ENCODE assay signal across 10 cellular contexts in genomic region chr5:149938272-149938671, GRCh38. TPM values are rescaled to one million over a fixed set of nuclear protein-coding genes. Genes with fewer than 3 reads are reported as not detected.
A peak's percentile ranks its signal among the peaks of the same experiment; 100 is the strongest.
DNase-seq lines count a peak whose midpoint lies in the region; ATAC-seq and TF ChIP-seq lines count a peak whose summit lies in the region.
"Had no signal": no experiment of that assay in that cellular context is flagged by ENCODE, and none has a peak within 500 bp of the region (broad histone marks: within the 10 kb centered on the region; RNA-seq: fewer than 3 reads in every experiment).

No MANE protein-coding gene starts in this region.

- DNase-seq in COLO668 (lab: John Stamatoyannopoulos, UW; ENCODE audit: unreplicated experiment) = peak; percentile 10
- DNase-seq in NCI-H510A (lab: John Stamatoyannopoulos, UW) = peak; percentile 8
- DNase-seq in colonic mucosa = peak; percentile 86
- peak; percentile 70 to 83 (median 77) for DNase-seq in mucosa of descending colon
- DNase-seq in NK-92 treated with Interleukin-12 subunit alpha and Interleukin-12 subunit beta, amount 100 ng/mL, for 24 hours (lab: John Stamatoyannopoulos, UW) = no peak
- DNase-seq in GM19240 (ENCODE audit: insufficient read length, low spot score) = no peak
- DNase-seq: uterus had no signal

- TF ChIP-seq CTCF in colonic mucosa (IDR thresholded peaks at IDR 0.05) (no peak), mucosa of descending colon (IDR thresholded peaks at IDR 0.05) (no peak)

- ATAC-seq in mucosa of descending colon (peak; percentile 63), HG02759 (IDR thresholded peaks at IDR 0.05; ENCODE audit: unreplicated experiment) (no peak), GM21619 (IDR thresholded peaks at IDR 0.05; ENCODE audit: unreplicated experiment) (no peak)
- ATAC-seq: activated CD4-positive, CD25-positive, alpha-beta regulatory T cell treated with anti-CD3 and anti-CD28 coated beads, Interleukin-2, amount 50 U/mL, for 24 hours had no signal

- H3K36me3 ChIP-seq in colonic mucosa = no peaks in the 10 kb centered on the region
- H3K36me3 ChIP-seq in mucosa of descending colon (ENCODE audit: low read depth) = no peaks in the 10 kb centered on the region
- H3K36me3 ChIP-seq: uterus had no signal

- H3K27me3 ChIP-seq in colonic mucosa = no peaks in the 10 kb centered on the region
- H3K27me3 ChIP-seq: uterus had no signal

- H3K27ac ChIP-seq in colonic mucosa = peak overlapping the region; percentile 35
- H3K27ac ChIP-seq: uterus had no signal

- H3K4me1 ChIP-seq in colonic mucosa (peaks cover 9% of the 10 kb centered on the region), mucosa of descending colon (ENCODE audit: low read depth) (peaks cover 18% of the 10 kb centered on the region)
- H3K4me1 ChIP-seq: uterus had no signal

- H3K4me3 ChIP-seq in colonic mucosa = no peak overlapping the region
- no peak overlapping the region for H3K4me3 ChIP-seq in mucosa of descending colon
- H3K4me3 ChIP-seq: uterus had no signal

- intact Hi-C loops in colonic mucosa (cut with DNase I) = no loop called here
- intact Hi-C loops in mucosa of descending colon (cut with DNase I, micrococcal nuclease) = no loop called here

- H3K9ac ChIP-seq in colonic mucosa (ENCODE audit: low read depth in 2 of 2, low read length in 2 of 2) = peak overlapping the region in 1 of 2 donors; percentile 73

- H3K9me3 ChIP-seq in colonic mucosa (no peaks in the 10 kb centered on the region), mucosa of descending colon (no peaks in the 10 kb centered on the region)
- H3K9me3 ChIP-seq: uterus had no signal

RNA-seq across cellular contexts. Expression of gene PDE6A, which starts 6.3 kb away (rescaled TPM):
- total RNA-seq in colonic mucosa = 1 to 10 TPM; 1.5 to 2.7 TPM
- total RNA-seq in mucosa of descending colon = 1 to 10 TPM; 1.6 to 7.3 (median 3.4) TPM

RNA-seq across cellular contexts. Expression of gene SLC26A2, which starts 22.3 kb away (rescaled TPM):
- total RNA-seq in colonic mucosa (100 to 1,000 TPM; 339 to 770 TPM), mucosa of descending colon (1,000 to 10,000 TPM in 1 of 3 donors, 100 to 1,000 TPM in 2; 562 to 1,399 (median 853) TPM)

Comparison
In these comparisons a context has a peak if more than half of its experiments do, and no peak if none do; other contexts are left out.
1. DNase-seq: peak in COLO668 (single experiment), NCI-H510A (single experiment), colonic mucosa (single experiment) and mucosa of descending colon (3 of 3); none in NK-92 treated with Interleukin-12 subunit alpha and Interleukin-12 subunit beta, amount 100 ng/mL, for 24 hours (single experiment) and GM19240 (single experiment).